In the genomic region with DNA sequence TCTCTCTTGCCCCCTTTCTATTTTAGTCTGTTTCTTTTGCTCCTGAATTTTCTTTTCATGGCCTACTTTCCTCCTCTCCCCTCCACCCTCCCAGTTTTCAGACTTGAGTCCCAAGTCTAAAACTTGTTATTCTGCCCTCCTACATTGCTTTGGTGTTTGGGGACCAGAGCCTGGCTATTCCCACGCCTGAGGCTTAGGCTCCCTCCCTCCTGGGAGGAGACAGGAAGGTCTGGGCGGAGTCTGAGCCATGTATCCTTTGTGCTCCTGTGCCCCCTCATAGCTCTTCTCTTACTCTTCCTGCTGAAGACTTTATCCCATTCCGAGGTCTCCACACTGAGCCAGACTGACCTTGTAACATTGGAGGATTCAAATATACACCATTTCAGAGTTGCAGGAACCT, we compare ENCODE assay signal across 16 cellular contexts.
"Had no signal": no experiment of that assay in that cellular context is flagged by ENCODE, and none has a peak within 500 bp of the region (broad histone marks: within the 10 kb centered on the region; RNA-seq: fewer than 3 reads in every experiment).

No MANE protein-coding gene starts in this region.

- H3K4me1 ChIP-seq: psoas muscle had no signal

- H3K9me3 ChIP-seq: mucosa of descending colon, psoas muscle, thyroid gland had no signal

- H3K27ac ChIP-seq: epithelial cell of prostate, psoas muscle, thyroid gland had no signal

- H3K4me3 ChIP-seq: mucosa of descending colon, psoas muscle, thyroid gland had no signal

- DNase-seq: activated CD4-positive, alpha-beta T cell treated with anti-CD3 and anti-CD28 coated beads, Interleukin-2, amount 50 U/mL, for 48 hours; activated CD4-positive, CD25-positive, alpha-beta regulatory T cell treated with anti-CD3 and anti-CD28 coated beads, Interleukin-2, amount 50 U/mL, for 72 hours; activated naive CD8-positive, alpha-beta T cell treated with anti-CD3 and anti-CD28 coated beads, Interleukin-2, amount 10 ng/mL, durations not matched to agents 7 days and 5 days; activated T-cell treated with anti-CD3 and anti-CD28 coated beads, Interleukin-2, amount 50 U/mL, for 48 hours; cortex of kidney; effector memory CD4-positive, alpha-beta T cell; hypothalamus; left colon; mucosa of descending colon; naive thymus-derived CD8-positive, alpha-beta T cell; psoas muscle; stimulated activated CD4-positive, alpha-beta T cell treated with anti-CD3 and anti-CD28 coated beads, Interleukin-4, amount 100 ng/mL, for 1 hour; stimulated activated CD8-positive, alpha-beta memory T cell treated with anti-CD3 and anti-CD28 coated beads, Interleukin-4, amount 100 ng/mL, for 48 hours; SW 1271; thyroid gland had no signal

- ATAC-seq: left colon; mucosa of descending colon; naive thymus-derived CD8-positive, alpha-beta T cell; psoas muscle had no signal

- H3K27me3 ChIP-seq: thyroid gland had no signal
